1 cellular context compared by ENCODE assay signal in genomic region chr2:178756843-178757242, GRCh38.
TF ChIP-seq lines count a peak whose summit lies in the region.

No MANE protein-coding gene starts in this region.

TF ChIP-seq in HepG2, 621 proteins besides CTCF, POLR2A, EP300 and RAD21 (continued from another document):
- TF ChIP-seq ZNF276 (CRISPR knock-in tag; IDR thresholded peaks at IDR 0.05; ENCODE audit: low read depth) (no peak), HNRNPH1 (optimal IDR thresholded peaks at IDR 0.05; ENCODE audit: low read depth, low read length) (no peak), ZNF75D (CRISPR knock-in tag; IDR thresholded peaks at IDR 0.05; ENCODE audit: borderline replicate concordance) (no peak), ZNF296 (CRISPR knock-in tag; conservative IDR thresholded peaks at IDR 0.05) (no peak), KAT7 (CRISPR knock-in tag; IDR thresholded peaks at IDR 0.05; ENCODE audit: borderline replicate concordance) (no peak), ZNF510 (CRISPR knock-in tag; IDR thresholded peaks at IDR 0.05; ENCODE audit: low read depth) (no peak), TCF7L2 (IDR thresholded peaks at IDR 0.05; ENCODE audit: low read depth, low read length) (no peak), HNF4A (CRISPR knock-in tag; IDR thresholded peaks at IDR 0.05) (no peak), NFE2L2 (IDR thresholded peaks at IDR 0.05; ENCODE audit: low read length) (no peak), ZNF484 (CRISPR knock-in tag; IDR thresholded peaks at IDR 0.05; ENCODE audit: borderline replicate concordance, low read depth) (no peak), ZNF564 (CRISPR knock-in tag; IDR thresholded peaks at IDR 0.05) (no peak)
